10 cellular contexts compared by ENCODE assay signal in genomic region chr2:159118859-159119510, GRCh38.
DNase-seq lines count a peak whose midpoint lies in the region; ATAC-seq and TF ChIP-seq lines count a peak whose summit lies in the region.
"Had no signal": no experiment of that assay in that cellular context is flagged by ENCODE, and none has a peak within 500 bp of the region (broad histone marks: within the 10 kb centered on the region; RNA-seq: fewer than 3 reads in every experiment).

No MANE protein-coding gene starts in this region.

- no TSS peak for BruUV-seq in Calu3 (replicated peaks; lab: Mats Ljungman, UMichigan)

- H3K4me3 Mint-ChIP-seq in natural killer cell, result no peak overlapping the region
- H3K4me3 Mint-ChIP-seq in natural killer cell treated with Interleukin-12 subunit alpha and Interleukin-12 subunit beta and Interleukin-15 and Interleukin-18, amount 100 ng/mL, for 72 hours, result no peak overlapping the region
- H3K4me3 Mint-ChIP-seq in Calu3 (ENCODE audit: low read depth, unreplicated experiment), result no peak overlapping the region
- H3K4me3 Mint-ChIP-seq: endodermal cell had no signal

- intact Hi-C loops in natural killer cell (cut with micrococcal nuclease) (loop anchor here (1.0 to 5.0 kb wide), 4 partner anchors 66 to 1097 kb away; no protein-coding TSS in a partner anchor), left ventricle myocardium inferior (cut with micrococcal nuclease) (loop anchor here (2.0 to 10.0 kb wide), 2 partner anchors 74 to 216 kb away; no protein-coding TSS in a partner anchor), uterus (cut with DNase I; ENCODE audit: low total_unique reads) (loop anchor here (5.0 to 10.0 kb wide), 2 partner anchors 154 to 217 kb away; partner anchors contain the start of gene TANC1), Calu3 (cut with micrococcal nuclease; ENCODE audit: unreplicated experiment) (loop anchor here (1.0 kb wide), 2 partner anchors 83 to 218 kb away; no protein-coding TSS in a partner anchor)

- H3K27me3 ChIP-seq in left ventricle myocardium inferior (ENCODE audit: low read depth), result no peaks in the 10 kb centered on the region
- H3K27me3 ChIP-seq in uterus, result no peaks in the 10 kb centered on the region
- H3K27me3 ChIP-seq: ovary had no signal

- H3K4me1 ChIP-seq in left ventricle myocardium inferior, result peaks cover 78% of the 10 kb centered on the region
- H3K4me1 ChIP-seq in uterus, result peaks cover 4% of the 10 kb centered on the region in 2 donors

- peaks cover 15 to 24% of the 10 kb centered on the region in 2 donors for H3K4me1 Mint-ChIP-seq in natural killer cell
- H3K4me1 Mint-ChIP-seq in natural killer cell treated with Interleukin-12 subunit alpha and Interleukin-12 subunit beta and Interleukin-15 and Interleukin-18, amount 100 ng/mL, for 72 hours (ENCODE audit: low read depth in 2 of 2), result peaks cover 7 to 8% of the 10 kb centered on the region in 2 donors
- H3K4me1 Mint-ChIP-seq in Calu3 (ENCODE audit: low read depth, unreplicated experiment), result peaks cover 42% of the 10 kb centered on the region

- H3K27ac ChIP-seq in left ventricle myocardium inferior (replicated peaks), result peak overlapping the region; percentile 84
- peak overlapping the region; percentile 33 to 46 for H3K27ac ChIP-seq in uterus
- H3K27ac ChIP-seq: ovary had no signal

- TF ChIP-seq CTCF in natural killer cell (IDR thresholded peaks at IDR 0.05) (peak; percentile 56), left ventricle myocardium inferior (IDR thresholded peaks at IDR 0.05; ENCODE audit: borderline replicate concordance) (peak; percentile 20), uterus (IDR thresholded peaks at IDR 0.05) (no peak), Calu3 (IDR thresholded peaks at IDR 0.05; ENCODE audit: unreplicated experiment) (no peak)

- peak in 1 of 3 donors; percentile 6 for ATAC-seq in natural killer cell
- no peak for ATAC-seq in natural killer cell treated with Interleukin-12 subunit alpha and Interleukin-12 subunit beta and Interleukin-15 and Interleukin-18, amount 100 ng/mL, for 72 hours
- ATAC-seq in HG02642 (IDR thresholded peaks at IDR 0.05; ENCODE audit: poor library complexity, unreplicated experiment), result no peak

- H3K4me3 ChIP-seq in left ventricle myocardium inferior, result no peak overlapping the region
- H3K4me3 ChIP-seq in uterus, result no peak overlapping the region
- H3K4me3 ChIP-seq: ovary had no signal

- H3K9me3 ChIP-seq in left ventricle myocardium inferior (replicated peaks), result peaks cover 8% of the 10 kb centered on the region
- no peaks in the 10 kb centered on the region for H3K9me3 ChIP-seq in uterus
- H3K9me3 ChIP-seq: ovary had no signal

- TF ChIP-seq POLR2A in uterus (IDR thresholded peaks at IDR 0.05), result no peak

- no peak overlapping the region for H3K27ac Mint-ChIP-seq in natural killer cell
- no peak overlapping the region for H3K27ac Mint-ChIP-seq in natural killer cell treated with Interleukin-12 subunit alpha and Interleukin-12 subunit beta and Interleukin-15 and Interleukin-18, amount 100 ng/mL, for 72 hours
- H3K27ac Mint-ChIP-seq in Calu3 (ENCODE audit: unreplicated experiment), result no peak overlapping the region
- H3K27ac Mint-ChIP-seq: endodermal cell had no signal

- no peaks in the 10 kb centered on the region for H3K9me3 Mint-ChIP-seq in natural killer cell
- H3K9me3 Mint-ChIP-seq in natural killer cell treated with Interleukin-12 subunit alpha and Interleukin-12 subunit beta and Interleukin-15 and Interleukin-18, amount 100 ng/mL, for 72 hours, result no peaks in the 10 kb centered on the region
- H3K9me3 Mint-ChIP-seq in Calu3 (ENCODE audit: low read depth, unreplicated experiment), result no peaks in the 10 kb centered on the region

- no peak for DNase-seq in natural killer cell
- DNase-seq in natural killer cell treated with Interleukin-12 subunit alpha and Interleukin-12 subunit beta and Interleukin-15 and Interleukin-18, amount 100 ng/mL, for 72 hours (ENCODE audit: low spot score), result no peak
- no peak for DNase-seq in left ventricle myocardium inferior
- no peak for DNase-seq in uterus
- no peak for DNase-seq in Calu3
- DNase-seq in stimulated activated CD4-positive, alpha-beta T cell treated with anti-CD3 and anti-CD28 coated beads, Interleukin-2, amount 100 ng/mL, for 24 hours, result no peak

- H3K36me3 Mint-ChIP-seq in natural killer cell (no peaks in the 10 kb centered on the region), Calu3 (ENCODE audit: insufficient read depth, unreplicated experiment) (no peaks in the 10 kb centered on the region)
- H3K36me3 Mint-ChIP-seq in natural killer cell treated with Interleukin-12 subunit alpha and Interleukin-12 subunit beta and Interleukin-15 and Interleukin-18, amount 100 ng/mL, for 72 hours, result no peaks in the 10 kb centered on the region

- H3K36me3 ChIP-seq in left ventricle myocardium inferior (no peaks in the 10 kb centered on the region), uterus (no peaks in the 10 kb centered on the region)
- H3K36me3 ChIP-seq: ovary had no signal

- CTCF ChIA-PET in Calu3 (lab: Charles Lee), result interaction anchor here (0.6 to 1.7 kb wide), 16 partner anchors 21 to 683 kb away, joined by 3 to 38 read pairs (median 4); no protein-coding TSS in a partner anchor

- peaks cover 0 to 3% of the 10 kb centered on the region in 2 donors for H3K27me3 Mint-ChIP-seq in natural killer cell (ENCODE audit: low read depth in 2 of 2)
- peaks cover 0 to 7% of the 10 kb centered on the region in 2 donors for H3K27me3 Mint-ChIP-seq in natural killer cell treated with Interleukin-12 subunit alpha and Interleukin-12 subunit beta and Interleukin-15 and Interleukin-18, amount 100 ng/mL, for 72 hours
- no peaks in the 10 kb centered on the region for H3K27me3 Mint-ChIP-seq in Calu3 (ENCODE audit: unreplicated experiment)

TF ChIP-seq in PFSK-1, 5 proteins besides CTCF, POLR2A, EP300 and RAD21:
- TF ChIP-seq REST (IDR thresholded peaks at IDR 0.05; ENCODE audit: insufficient read depth in 1 of 2, low read depth in 2 of 2, low read length in 2 of 2) (no peak), POLR2AphosphoS5 (IDR thresholded peaks at IDR 0.05; ENCODE audit: low read depth, low read length) (no peak), FOXP2 (optimal IDR thresholded peaks at IDR 0.05; ENCODE audit: borderline replicate concordance, extremely low read depth, extremely low read length, insufficient read depth) (no peak), TAF1 (IDR thresholded peaks at IDR 0.05; ENCODE audit: borderline replicate concordance, insufficient read depth, low read length) (peak; percentile 38; the same call in 1 of the 2 replicates), SIN3A (IDR thresholded peaks at IDR 0.05; ENCODE audit: borderline replicate concordance, insufficient read depth, low read length) (no peak)
TF ChIP-seq in PFSK-1: peak in this region for 1.

Comparison
In these comparisons a context has a peak if more than half of its experiments do, and no peak if none do; other contexts are left out.
1. CTCF ChIP-seq: peak in natural killer cell (single experiment) and left ventricle myocardium inferior (single experiment); none in uterus (0 of 4) and Calu3 (single experiment).